ENCODE assay signal across 9 cellular contexts in genomic region chr17:10772425-10773380, GRCh38. TPM values are rescaled to one million over a fixed set of nuclear protein-coding genes. Genes with fewer than 3 reads are reported as not detected.
DNase-seq lines count a peak whose midpoint lies in the region; ATAC-seq, FAIRE-seq and TF ChIP-seq lines count a peak whose summit lies in the region.
"Had no signal": no experiment of that assay in that cellular context is flagged by ENCODE, and none has a peak within 500 bp of the region (broad histone marks: within the 10 kb centered on the region; RNA-seq: fewer than 3 reads in every experiment).

No MANE protein-coding gene starts in this region.

- TF ChIP-seq CTCF in heart right ventricle (IDR thresholded peaks at IDR 0.05) = peak in 8 of 9 donors; percentile 28 to 73 (median 46)
- peak in 5 of 6 experiments; percentile 28 to 99 (median 93) for TF ChIP-seq CTCF in Peyer's patch (IDR thresholded peaks at IDR 0.05)
- TF ChIP-seq CTCF in bronchial epithelial cell (IDR thresholded peaks at IDR 0.05; ENCODE audit: insufficient read depth, low read length, severe bottlenecking) = peak; percentile 55
- TF ChIP-seq CTCF in neural cell (IDR thresholded peaks at IDR 0.05; ENCODE audit: poor library complexity, severe bottlenecking) = peak; percentile 78

- H3K9me3 ChIP-seq in heart right ventricle (peaks cover 0 to 29% (median 8%) of the 10 kb centered on the region in 11 donors), Peyer's patch (no peaks in the 10 kb centered on the region), neural cell (ENCODE audit: low read length) (no peaks in the 10 kb centered on the region)

- H3K79me2 ChIP-seq in neural cell (replicated peaks; ENCODE audit: insufficient read depth, low read length) = no peaks in the 10 kb centered on the region

- DNase-seq in heart right ventricle (no peak), Right ventricle myocardium inferior (ENCODE audit: missing footprints) (no peak), Peyer's patch (peak in 2 of 3 donors; percentile 66 to 92), bronchial epithelial cell (ENCODE audit: low read depth) (no peak), cerebellum (ENCODE audit: low spot score) (no peak)

- no peak for ATAC-seq in heart right ventricle
- no peak for ATAC-seq in Right ventricle myocardium inferior
- no peak for ATAC-seq in GM18520 (IDR thresholded peaks at IDR 0.05; ENCODE audit: unreplicated experiment)
- ATAC-seq in HG02759 (IDR thresholded peaks at IDR 0.05; ENCODE audit: unreplicated experiment) = no peak

- H3F3A ChIP-seq in neural cell (ENCODE audit: insufficient read depth, low read length, poor library complexity, severe bottlenecking) = peaks cover 5% of the 10 kb centered on the region

- no peaks in the 10 kb centered on the region for H3K4me1 ChIP-seq in heart right ventricle
- peaks cover 0 to 23% (median 0%) of the 10 kb centered on the region in 4 donors for H3K4me1 ChIP-seq in Peyer's patch

- H3K4me3 ChIP-seq in heart right ventricle (no peak overlapping the region), Peyer's patch (no peak overlapping the region), bronchial epithelial cell (ENCODE audit: low read depth, low read length) (no peak overlapping the region), neural cell (ENCODE audit: low read length) (peak overlapping the region; percentile 39)

- no peak overlapping the region for H2AFZ ChIP-seq in neural cell (ENCODE audit: low read depth, low read length)

- H3K27me3 ChIP-seq in heart right ventricle (peaks cover 0 to 4% (median 0%) of the 10 kb centered on the region in 7 donors), Peyer's patch (no peaks in the 10 kb centered on the region), bronchial epithelial cell (ENCODE audit: control insufficient read depth, insufficient read depth, low read length) (no peaks in the 10 kb centered on the region), neural cell (ENCODE audit: insufficient read depth, low read depth, low read length) (no peaks in the 10 kb centered on the region)

- WGBS in heart right ventricle, 2 donors = 35 to 38% methylated on average over 9 of the region's 9 CpGs

- H4K20me1 ChIP-seq in neural cell (ENCODE audit: insufficient read depth) = no peaks in the 10 kb centered on the region

- no peaks in the 10 kb centered on the region for H3K9me2 ChIP-seq in neural cell (ENCODE audit: insufficient read depth, low read length)

- H3K9ac ChIP-seq in neural cell (ENCODE audit: low read length) = peak overlapping the region; percentile 54

- no peak for TF ChIP-seq RAD21 in neural cell (conservative IDR thresholded peaks at IDR 0.05)

- H3K36me3 ChIP-seq in heart right ventricle (no peaks in the 10 kb centered on the region), Peyer's patch (no peaks in the 10 kb centered on the region), bronchial epithelial cell (ENCODE audit: control insufficient read depth, insufficient read depth, low read length) (no peaks in the 10 kb centered on the region), neural cell (ENCODE audit: insufficient read depth, low read length) (no peaks in the 10 kb centered on the region)

- TF ChIP-seq EP300 in neural cell (conservative IDR thresholded peaks at IDR 0.05; ENCODE audit: poor library complexity, severe bottlenecking) = peak; percentile 99

- peak in 1 of 2 donors; percentile 39 for TF ChIP-seq POLR2A in Peyer's patch (IDR thresholded peaks at IDR 0.05)

- no peak for FAIRE-seq in bronchial epithelial cell (lab: Jason Lieb, UNC)
- FAIRE-seq: GM18507 had no signal

- H3K4me2 ChIP-seq in neural cell (ENCODE audit: low read length) = peak overlapping the region; percentile 62

- intact Hi-C loops in heart right ventricle (cut with DNase I) (no loop called here), Right ventricle myocardium inferior (cut with DNase I) (no loop called here)

- H3K27ac ChIP-seq in heart right ventricle (no peak overlapping the region), Peyer's patch (peak overlapping the region in 3 of 4 donors; percentile 29 to 67 (median 39)), neural cell (ENCODE audit: low read length) (peak overlapping the region; percentile 95)

TF ChIP-seq in neural cell, 6 proteins besides CTCF, POLR2A, EP300 and RAD21:
- TF ChIP-seq SMC3 (conservative IDR thresholded peaks at IDR 0.05; ENCODE audit: poor library complexity) (peak; percentile 22), EZH2 (IDR thresholded peaks at IDR 0.05; ENCODE audit: borderline replicate concordance, insufficient read depth, low read length, poor library complexity, severe bottlenecking) (no peak), POLR2AphosphoS5 (IDR thresholded peaks at IDR 0.05) (peak; percentile 88), TAF1 (IDR thresholded peaks at IDR 0.05; ENCODE audit: low read depth) (peak; percentile 44), MXI1 (conservative IDR thresholded peaks at IDR 0.05; ENCODE audit: poor library complexity, severe bottlenecking) (no peak)
- TF ChIP-seq, protein P1, sequence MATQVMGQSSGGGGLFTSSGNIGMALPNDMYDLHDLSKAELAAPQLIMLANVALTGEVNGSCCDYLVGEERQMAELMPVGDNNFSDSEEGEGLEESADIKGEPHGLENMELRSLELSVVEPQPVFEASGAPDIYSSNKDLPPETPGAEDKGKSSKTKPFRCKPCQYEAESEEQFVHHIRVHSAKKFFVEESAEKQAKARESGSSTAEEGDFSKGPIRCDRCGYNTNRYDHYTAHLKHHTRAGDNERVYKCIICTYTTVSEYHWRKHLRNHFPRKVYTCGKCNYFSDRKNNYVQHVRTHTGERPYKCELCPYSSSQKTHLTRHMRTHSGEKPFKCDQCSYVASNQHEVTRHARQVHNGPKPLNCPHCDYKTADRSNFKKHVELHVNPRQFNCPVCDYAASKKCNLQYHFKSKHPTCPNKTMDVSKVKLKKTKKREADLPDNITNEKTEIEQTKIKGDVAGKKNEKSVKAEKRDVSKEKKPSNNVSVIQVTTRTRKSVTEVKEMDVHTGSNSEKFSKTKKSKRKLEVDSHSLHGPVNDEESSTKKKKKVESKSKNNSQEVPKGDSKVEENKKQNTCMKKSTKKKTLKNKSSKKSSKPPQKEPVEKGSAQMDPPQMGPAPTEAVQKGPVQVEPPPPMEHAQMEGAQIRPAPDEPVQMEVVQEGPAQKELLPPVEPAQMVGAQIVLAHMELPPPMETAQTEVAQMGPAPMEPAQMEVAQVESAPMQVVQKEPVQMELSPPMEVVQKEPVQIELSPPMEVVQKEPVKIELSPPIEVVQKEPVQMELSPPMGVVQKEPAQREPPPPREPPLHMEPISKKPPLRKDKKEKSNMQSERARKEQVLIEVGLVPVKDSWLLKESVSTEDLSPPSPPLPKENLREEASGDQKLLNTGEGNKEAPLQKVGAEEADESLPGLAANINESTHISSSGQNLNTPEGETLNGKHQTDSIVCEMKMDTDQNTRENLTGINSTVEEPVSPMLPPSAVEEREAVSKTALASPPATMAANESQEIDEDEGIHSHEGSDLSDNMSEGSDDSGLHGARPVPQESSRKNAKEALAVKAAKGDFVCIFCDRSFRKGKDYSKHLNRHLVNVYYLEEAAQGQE (IDR thresholded peaks at IDR 0.05; ENCODE audit: borderline replicate concordance) = peak; percentile 96
TF ChIP-seq in neural cell: peak in this region for 4.

RNA-seq across cellular contexts. Expression of gene TMEM238L, which starts 31.2 kb away (rescaled TPM):
- total RNA-seq in heart right ventricle (not detected), Right ventricle myocardium inferior (not detected), Peyer's patch (10 to 100 TPM; 16.3 to 45.3 (median 25.4) TPM), bronchial epithelial cell (not detected in 2 replicates), cerebellum (not detected)
- polyA plus RNA-seq in heart right ventricle (not detected), neural cell (not detected in 2 replicates)
- not detected in 2 replicates for polyA minus RNA-seq in neural cell

RNA-seq across cellular contexts. Expression of gene TMEM220, which starts 42.9 kb away (rescaled TPM):
- total RNA-seq in heart right ventricle (10 to 100 TPM in 2 of 10 donors, 1 to 10 TPM in 8; 3.8 to 13.6 (median 7.6) TPM), Right ventricle myocardium inferior (9.8 TPM), Peyer's patch (10 to 100 TPM; 14.6 to 56.1 (median 23.4) TPM), bronchial epithelial cell (0.79 and 0.90 TPM in 2 replicates), cerebellum (1.5 TPM)
- polyA plus RNA-seq in heart right ventricle (10 to 100 TPM in 1 of 2 donors, 1 to 10 TPM in 1; 4.1 to 12.3 TPM), neural cell (0.08 TPM in 1 of 2 replicates, not detected in the other)
- polyA minus RNA-seq in neural cell = not detected in 2 replicates

Comparison
In these comparisons a context has a peak if more than half of its experiments do, and no peak if none do; other contexts are left out.
1. DNase-seq: peak in Peyer's patch (2 of 3); none in heart right ventricle (0 of 2), Right ventricle myocardium inferior (single experiment), bronchial epithelial cell (single experiment) and cerebellum (single experiment).
2. H3K27ac ChIP-seq: peak in Peyer's patch (3 of 4) and neural cell (single experiment); none in heart right ventricle (0 of 10).
3. RNA of gene TMEM238L, which starts 31.2 kb away (total RNA-seq): 16.3 to 45.3 TPM in Peyer's patch; not detected in heart right ventricle, not detected in Right ventricle myocardium inferior (single experiment), not detected in bronchial epithelial cell and not detected in cerebellum (single experiment); every median in the first group is over 10 times any median in the second.
4. Peak in every context shown above with its lines, with median percentiles within 50 percentile points of each other: CTCF ChIP-seq.